ENCODE assay signal across 17 cellular contexts in genomic region chr4:102492531-102493241, GRCh38.
"Had no signal": no experiment of that assay in that cellular context is flagged by ENCODE, and none has a peak within 500 bp of the region (broad histone marks: within the 10 kb centered on the region; RNA-seq: fewer than 3 reads in every experiment).

No MANE protein-coding gene starts in this region.

- FAIRE-seq: endometrium, TTC549 had no signal

- H3K27ac ChIP-seq: spleen, testis had no signal

- H3K9me3 ChIP-seq: body of pancreas, spleen, testis had no signal

- ATAC-seq: activated CD4-positive, alpha-beta T cell treated with anti-CD3 and anti-CD28 coated beads for 36 hours; body of pancreas; left lobe of liver; stimulated activated memory B cell treated with anti-CD40 and anti-IgM and Interleukin-4, amounts not matched to agents 10 μg/mL and 1 μg/mL and 100 μg/mL, for 72 hours had no signal

- DNase-seq: activated CD4-positive, alpha-beta memory T cell treated with anti-CD3 and anti-CD28 coated beads for 36 hours; activated CD4-positive, alpha-beta T cell treated with anti-CD3 and anti-CD28 coated beads for 36 hours; activated T-cell treated with anti-CD3 and anti-CD28 coated beads for 4 hours; amniotic stem cell; body of pancreas; caudate nucleus; nephron progenitor cell; nucleus accumbens; spleen; stimulated activated CD4-positive, alpha-beta T cell treated with anti-CD3 and anti-CD28 coated beads, Interleukin-4, amount 100 ng/mL, for 4 hours; T-helper 2 cell; testis had no signal

- H3K27me3 ChIP-seq: body of pancreas, spleen, testis had no signal

- H3K4me1 ChIP-seq: spleen, testis had no signal

- H3K36me3 ChIP-seq: spleen had no signal

- H3K4me3 ChIP-seq: body of pancreas, lung, spleen, testis had no signal
